13 cellular contexts compared by ENCODE assay signal in genomic region chr1:20729990-20730689, GRCh38. TPM values are rescaled to one million over a fixed set of nuclear protein-coding genes. Genes with fewer than 3 reads are reported as not detected.
DNase-seq lines count a peak whose midpoint lies in the region; ATAC-seq and TF ChIP-seq lines count a peak whose summit lies in the region.
"Had no signal": no experiment of that assay in that cellular context is flagged by ENCODE, and none has a peak within 500 bp of the region (broad histone marks: within the 10 kb centered on the region; RNA-seq: fewer than 3 reads in every experiment).

No MANE protein-coding gene starts in this region.

- H4K20me1 ChIP-seq in BLaER1: peaks cover 36% of the 10 kb centered on the region
- H4K20me1 ChIP-seq in mammary epithelial cell (ENCODE audit: insufficient read depth, low read length): no peaks in the 10 kb centered on the region

- H3K27me3 ChIP-seq in BLaER1: peaks cover 51% of the 10 kb centered on the region
- H3K27me3 ChIP-seq in mammary epithelial cell (ENCODE audit: insufficient read depth, low read length): no peaks in the 10 kb centered on the region
- peaks cover 0 to 8% of the 10 kb centered on the region in 2 donors for H3K27me3 ChIP-seq in naive thymus-derived CD4-positive, alpha-beta T cell (ENCODE audit: control insufficient read depth in 2 of 2, insufficient read depth in 2 of 2, low read length in 2 of 2)

- peaks cover 56% of the 10 kb centered on the region for H3K79me2 ChIP-seq in mammary epithelial cell (ENCODE audit: insufficient read depth, low read length)

- H3K4me1 ChIP-seq in BLaER1 (peaks cover 15% of the 10 kb centered on the region), mammary epithelial cell (ENCODE audit: insufficient read depth, low read length) (peaks cover 56% of the 10 kb centered on the region)
- H3K4me1 ChIP-seq in naive thymus-derived CD4-positive, alpha-beta T cell (ENCODE audit: control insufficient read depth in 2 of 2, insufficient read depth in 2 of 2, low read length in 2 of 2): peaks cover 8 to 14% of the 10 kb centered on the region in 2 donors

- H2AFZ ChIP-seq in mammary epithelial cell (ENCODE audit: low read depth, low read length): no peak overlapping the region

- H3K9ac ChIP-seq in BLaER1: no peak overlapping the region
- H3K9ac ChIP-seq in mammary epithelial cell (ENCODE audit: insufficient read depth, low read length): no peak overlapping the region

- H3K36me3 Mint-ChIP-seq in naive thymus-derived CD4-positive, alpha-beta T cell: no peaks in the 10 kb centered on the region

- WGBS in mammary epithelial cell (ENCODE audit: low coverage, missing lambda C conversion rate): 69% methylated on average over 10 of the region's 19 CpGs

- intact Hi-C loops in mammary epithelial cell (cut with micrococcal nuclease): no loop called here
- intact Hi-C loops in naive thymus-derived CD4-positive, alpha-beta T cell (cut with micrococcal nuclease): loop anchor here (5.0 kb wide), 2 partner anchors 57 to 98 kb away; partner anchors contain the start of genes HP1BP3 (in 1 of the 2) and PINK1 (in 1 of the 2)

- peaks cover 10 to 49% (median 21%) of the 10 kb centered on the region in 5 donors for H3K27me3 Mint-ChIP-seq in naive thymus-derived CD4-positive, alpha-beta T cell

- H3K27ac ChIP-seq in BLaER1 (no peak overlapping the region), mammary epithelial cell (ENCODE audit: insufficient read depth, low read depth, low read length) (no peak overlapping the region)
- no peak overlapping the region for H3K27ac ChIP-seq in naive thymus-derived CD4-positive, alpha-beta T cell (ENCODE audit: low read depth, low read length)
- H3K27ac ChIP-seq: suprapubic skin had no signal

- peak overlapping the region; percentile 36 to 95 (median 60) for H3K4me3 Mint-ChIP-seq in naive thymus-derived CD4-positive, alpha-beta T cell

- in situ Hi-C loops in GM13977 (cut with MboI; ENCODE audit: low pct_unique_long_range_greater_than_20kb, low sequenced_read_pairs, unreplicated experiment) (no loop called here), mammary epithelial cell (cut with MboI; ENCODE audit: low sequenced_read_pairs in 2 of 2) (no loop called here)

- peak overlapping the region; percentile 26; the same call in 1 of the 2 replicates for H3K4me2 ChIP-seq in BLaER1
- H3K4me2 ChIP-seq in mammary epithelial cell (ENCODE audit: insufficient read depth, low read depth, low read length): peak overlapping the region; percentile 97

- no peak overlapping the region for H3K27ac Mint-ChIP-seq in naive thymus-derived CD4-positive, alpha-beta T cell
- H3K27ac Mint-ChIP-seq: activated T-cell treated with anti-CD3 and anti-CD28 coated beads, Interleukin-2, amount 50 U/mL, for 72 hours had no signal

- no peak overlapping the region for H3K4me3 ChIP-seq in BLaER1
- peak overlapping the region in 2 of 3 experiments; percentile 10 to 76 for H3K4me3 ChIP-seq in mammary epithelial cell (replicated peaks in 1 of 3; ENCODE audit: insufficient read depth in 1 of 3, low read depth in 2 of 3, low read length in 3 of 3)
- no peak overlapping the region for H3K4me3 ChIP-seq in naive thymus-derived CD4-positive, alpha-beta T cell (ENCODE audit: low read length)
- H3K4me3 ChIP-seq: suprapubic skin had no signal

- DNase-seq in GM13977 (ENCODE audit: low spot score) (peak; percentile 18), mammary epithelial cell (no peak), OCI-M1 (lab: John Stamatoyannopoulos, UW) (no peak), NCI-H2081 treated with DMSO at 0.1 percent for 48 hours (lab: John Stamatoyannopoulos, UW) (no peak), cerebellum (ENCODE audit: low spot score) (no peak)
- no peak for DNase-seq in naive thymus-derived CD4-positive, alpha-beta T cell
- DNase-seq: activated T-cell treated with anti-CD3 and anti-CD28 coated beads, Interleukin-2, amount 50 U/mL, for 72 hours; Calu3 had no signal

- dilution Hi-C loops in mammary epithelial cell (cut with HindIII; ENCODE audit: low sequenced_read_pairs): loop anchor here (10.0 kb wide), 1 partner anchor 55 kb away; the partner anchor contains the start of gene HP1BP3

- H3K36me3 ChIP-seq in BLaER1 (no peaks in the 10 kb centered on the region), mammary epithelial cell (ENCODE audit: insufficient read depth, low read length) (no peaks in the 10 kb centered on the region)
- H3K36me3 ChIP-seq in naive thymus-derived CD4-positive, alpha-beta T cell (ENCODE audit: control insufficient read depth in 2 of 3, insufficient read depth in 3 of 3, low read length in 3 of 3): no peaks in the 10 kb centered on the region
- H3K36me3 ChIP-seq: suprapubic skin had no signal

- POLR2A ChIA-PET in naive thymus-derived CD4-positive, alpha-beta T cell (lab: Charles Lee): no interaction called here

- H3K9me3 ChIP-seq in BLaER1 (no peaks in the 10 kb centered on the region), mammary epithelial cell (replicated peaks; ENCODE audit: insufficient read depth, low read length) (no peaks in the 10 kb centered on the region)
- no peaks in the 10 kb centered on the region for H3K9me3 ChIP-seq in naive thymus-derived CD4-positive, alpha-beta T cell (ENCODE audit: control insufficient read depth in 2 of 3, low read length in 3 of 3)
- H3K9me3 ChIP-seq: suprapubic skin had no signal

- CTCF ChIA-PET in mammary epithelial cell (lab: Charles Lee; ENCODE audit: low non-redundant PET): no interaction called here
- CTCF ChIA-PET in naive thymus-derived CD4-positive, alpha-beta T cell (lab: Charles Lee): no interaction called here

- no peaks in the 10 kb centered on the region for H3K9me3 Mint-ChIP-seq in naive thymus-derived CD4-positive, alpha-beta T cell
- H3K9me3 Mint-ChIP-seq: activated T-cell treated with anti-CD3 and anti-CD28 coated beads, Interleukin-2, amount 50 U/mL, for 72 hours had no signal

- BruUV-seq in mammary epithelial cell (replicated peaks; lab: Mats Ljungman, UMichigan): no TSS peak

- no peak for TF ChIP-seq CTCF in GM13977 (IDR thresholded peaks at IDR 0.05; ENCODE audit: extremely low read depth, insufficient read depth, missing control alignments)
- TF ChIP-seq CTCF in mammary epithelial cell (conservative IDR thresholded peaks at IDR 0.05 in 1 of 2, IDR thresholded peaks at IDR 0.05 in 1 of 2; ENCODE audit: extremely low read depth in 1 of 2, insufficient read depth in 1 of 2, low read depth in 1 of 2, low read length in 2 of 2): no peak

- ATAC-seq in naive thymus-derived CD4-positive, alpha-beta T cell: no peak
- ATAC-seq in GM18868 (IDR thresholded peaks at IDR 0.05; ENCODE audit: unreplicated experiment): no peak
- ATAC-seq: activated T-cell treated with anti-CD3 and anti-CD28 coated beads, Interleukin-2, amount 50 U/mL, for 72 hours had no signal

- H3K4me1 Mint-ChIP-seq in naive thymus-derived CD4-positive, alpha-beta T cell: peaks cover 10 to 23% (median 17%) of the 10 kb centered on the region in 7 donors

RNA-seq across cellular contexts. Expression of gene SH2D5, which starts 2.4 kb away (rescaled TPM):
- 10 to 100 TPM; 13.2 to 65.3 TPM for total RNA-seq in mammary epithelial cell
- 20.7 TPM for polyA plus RNA-seq in mammary epithelial cell
- polyA minus RNA-seq in mammary epithelial cell: 21.3 TPM
- under 1 TPM in 2 of 5 experiments, not detected in 3; 0.35 TPM for total RNA-seq in naive thymus-derived CD4-positive, alpha-beta T cell
- polyA plus RNA-seq in naive thymus-derived CD4-positive, alpha-beta T cell: not detected
- 2.1 TPM for total RNA-seq in cerebellum
- polyA plus RNA-seq: liver had no signal

RNA-seq across cellular contexts. Expression of gene KIF17, which starts 12.3 kb away (rescaled TPM):
- total RNA-seq in mammary epithelial cell (under 1 TPM; 0.83 to 0.99 TPM), cerebellum (1.5 TPM)
- 0.41 TPM for polyA plus RNA-seq in mammary epithelial cell
- not detected for polyA minus RNA-seq in mammary epithelial cell
- total RNA-seq in naive thymus-derived CD4-positive, alpha-beta T cell: not detected
- not detected for polyA plus RNA-seq in naive thymus-derived CD4-positive, alpha-beta T cell
- total RNA-seq: activated T-cell treated with anti-CD3 and anti-CD28 coated beads, Interleukin-2, amount 50 U/mL, for 72 hours; Calu3; T-helper 2 cell treated with Interferon-gamma antibody and Interleukin-4, amounts not matched to agents 100 ng/mL and 5 ng/mL, for 36 hours had no signal

RNA-seq across cellular contexts. Expression of gene HP1BP3, which starts 57.0 kb away (rescaled TPM):
- total RNA-seq in mammary epithelial cell (100 to 1,000 TPM; 155 to 203 TPM), cerebellum (308 TPM)
- polyA plus RNA-seq in mammary epithelial cell: 94.4 TPM
- 107 TPM for polyA minus RNA-seq in mammary epithelial cell
- 100 to 1,000 TPM; 236 to 417 (median 288) TPM for total RNA-seq in naive thymus-derived CD4-positive, alpha-beta T cell
- polyA plus RNA-seq in naive thymus-derived CD4-positive, alpha-beta T cell: 100 to 1,000 TPM; 234 to 322 TPM

Comparison
In these comparisons a context has a peak if more than half of its experiments do, and no peak if none do; other contexts are left out.
1. H3K4me3 ChIP-seq: peak in mammary epithelial cell (2 of 3); none in BLaER1 (single experiment) and naive thymus-derived CD4-positive, alpha-beta T cell (single experiment).